ENCODE assay signal across 34 cellular contexts in genomic region chr4:143597271-143597670, GRCh38.
"Had no signal": no experiment of that assay in that cellular context is flagged by ENCODE, and none has a peak within 500 bp of the region (broad histone marks: within the 10 kb centered on the region; RNA-seq: fewer than 3 reads in every experiment).

No MANE protein-coding gene starts in this region.

- DNase-seq: Karpas-422, Kasumi-1, KG1, MG63, MM.1S, MV-4-11, NCI-H1048, NCI-H1092, NCI-H1092 treated with DMSO at 0.1 percent for 48 hours, NCI-H1105, NCI-H1105 treated with DMSO at 0.1 percent for 48 hours, NCI-H1417, NCI-H1417 treated with DMSO at 0.1 percent for 48 hours, NCI-H1436, NCI-H1436 treated with DMSO at 0.1 percent for 48 hours, NCI-H146, NCI-H1694, NCI-H1694 treated with DMSO at 0.1 percent for 48 hours, NCI-H187, NCI-H187 treated with DMSO at 0.1 percent for 48 hours, NCI-H1930, NCI-H2029, NCI-H2029 treated with DMSO at 0.1 percent for 48 hours, NCI-H2081, NCI-H2081 treated with DMSO at 0.1 percent for 48 hours, NCI-H2107, NCI-H2171, NCI-H2171 treated with DMSO at 0.1 percent for 48 hours, NCI-H2227 treated with DMSO at 0.1 percent for 48 hours, NCI-H226, NCI-H345, NCI-H446, NCI-H446 treated with DMSO at 0.1 percent for 48 hours, NCI-H510A had no signal

- H3K4me3 ChIP-seq: MG63 had no signal
